In genomic region chr17:74543406-74543805, GRCh38 we compare ENCODE assay signal across 31 cellular contexts. TPM values are rescaled to one million over a fixed set of nuclear protein-coding genes. Genes with fewer than 3 reads are reported as not detected.
"Had no signal": no experiment of that assay in that cellular context is flagged by ENCODE, and none has a peak within 500 bp of the region (broad histone marks: within the 10 kb centered on the region; RNA-seq: fewer than 3 reads in every experiment).

No MANE protein-coding gene starts in this region.

- H3K4me1 ChIP-seq: esophagus muscularis mucosa, gastrocnemius medialis, heart right ventricle, left ventricle myocardium inferior, right lobe of liver, tibial artery, upper lobe of left lung, uterus had no signal

- H3K36me3 Mint-ChIP-seq: stimulated activated memory B cell treated with anti-CD40 and anti-IgM and Interleukin-4, amounts not matched to agents 10 μg/mL and 1 μg/mL and 100 μg/mL, for 72 hours had no signal

- ATAC-seq: gastrocnemius medialis; heart right ventricle; left cardiac atrium; naive thymus-derived CD4-positive, alpha-beta T cell; right lobe of liver; stimulated activated memory B cell treated with anti-CD40 and anti-IgM and Interleukin-4, amounts not matched to agents 10 μg/mL and 1 μg/mL and 100 μg/mL, for 72 hours had no signal

- H3K27ac Mint-ChIP-seq: naive thymus-derived CD4-positive, alpha-beta T cell; progenitor cell of endocrine pancreas; stimulated activated memory B cell treated with anti-CD40 and anti-IgM and Interleukin-4, amounts not matched to agents 10 μg/mL and 1 μg/mL and 100 μg/mL, for 72 hours; stimulated activated naive CD8-positive, alpha-beta T cell treated with anti-CD3 and anti-CD28 coated beads, Interleukin-15, Interleukin-2, amounts not matched to agents 100 ng/mL and 50 ng/mL, for 24 hours had no signal

- FAIRE-seq: kidney had no signal

- H3K9me3 Mint-ChIP-seq: naive thymus-derived CD4-positive, alpha-beta T cell; neural crest cell; stimulated activated memory B cell treated with anti-CD40 and anti-IgM and Interleukin-4, amounts not matched to agents 10 μg/mL and 1 μg/mL and 100 μg/mL, for 72 hours; stimulated activated naive CD8-positive, alpha-beta T cell treated with anti-CD3 and anti-CD28 coated beads, Interleukin-15, Interleukin-2, amounts not matched to agents 100 ng/mL and 50 ng/mL, for 24 hours had no signal

- H3K4me3 Mint-ChIP-seq: naive thymus-derived CD4-positive, alpha-beta T cell; neural crest cell; stimulated activated memory B cell treated with anti-CD40 and anti-IgM and Interleukin-4, amounts not matched to agents 10 μg/mL and 1 μg/mL and 100 μg/mL, for 72 hours; stimulated activated naive CD8-positive, alpha-beta T cell treated with anti-CD3 and anti-CD28 coated beads, Interleukin-15, Interleukin-2, amounts not matched to agents 100 ng/mL and 50 ng/mL, for 24 hours had no signal

- H3K36me3 ChIP-seq: esophagus muscularis mucosa, gastrocnemius medialis, heart right ventricle, left ventricle myocardium inferior, ovary, right lobe of liver, tibial artery, upper lobe of left lung, uterus had no signal

- H3K27me3 ChIP-seq: ovary, right lobe of liver, spleen, upper lobe of left lung, uterus had no signal

- H3K27ac ChIP-seq: epithelial cell of prostate, esophagus muscularis mucosa, gastrocnemius medialis, heart right ventricle, left ventricle myocardium inferior, ovary, right lobe of liver, spleen, tibial artery, upper lobe of left lung, uterus had no signal

- H3K9me3 ChIP-seq: esophagus muscularis mucosa, gastrocnemius medialis, heart right ventricle, left ventricle myocardium inferior, ovary, right lobe of liver, spleen, tibial artery, upper lobe of left lung, uterus had no signal

- DNase-seq: cortex of kidney; effector memory CD4-positive, alpha-beta T cell; gastrocnemius medialis; heart right ventricle; hypothalamus; left cardiac atrium; left ventricle myocardium inferior; naive thymus-derived CD4-positive, alpha-beta T cell; nucleus accumbens; ovary; right lobe of liver; spleen; stimulated activated CD4-positive, alpha-beta T cell treated with anti-CD3 and anti-CD28 coated beads, Interleukin-15, amount 100 ng/mL, for 24 hours; stimulated activated CD4-positive, alpha-beta T cell treated with anti-CD3 and anti-CD28 coated beads, Interleukin-1b, Interleukin-23, amount 100 ng/mL, for 48 hours; stimulated activated CD4-positive, alpha-beta T cell treated with anti-CD3 and anti-CD28 coated beads, Interleukin-4, amount 100 ng/mL, for 24 hours; tibial artery; uterus had no signal

- H3K4me3 ChIP-seq: esophagus muscularis mucosa, gastrocnemius medialis, heart right ventricle, left ventricle myocardium inferior, ovary, right lobe of liver, spleen, tibial artery, upper lobe of left lung, uterus had no signal

RNA-seq across cellular contexts. Expression of gene CD300C, which starts 2.5 kb away (rescaled TPM):
- total RNA-seq: fibroblast of villous mesenchyme, lung microvascular endothelial cell, neural crest cell, progenitor cell of endocrine pancreas had no signal
- polyA plus RNA-seq: naive thymus-derived CD4-positive, alpha-beta T cell had no signal

RNA-seq across cellular contexts. Expression of gene CD300LB, which starts 12.1 kb away (rescaled TPM):
- total RNA-seq: fibroblast of villous mesenchyme, left ventricle myocardium inferior, lung microvascular endothelial cell, neural crest cell, progenitor cell of endocrine pancreas, renal cortical epithelial cell, skeletal muscle tissue had no signal
- polyA plus RNA-seq: naive thymus-derived CD4-positive, alpha-beta T cell had no signal

RNA-seq across cellular contexts. Expression of gene CD300H, which starts 23.9 kb away (rescaled TPM):
- total RNA-seq: esophagus muscularis mucosa, fibroblast of villous mesenchyme, gastrocnemius medialis, left cardiac atrium, left ventricle myocardium inferior, lung microvascular endothelial cell, mesenteric fat pad, neural crest cell, ovary, progenitor cell of endocrine pancreas, renal cortical epithelial cell, skeletal muscle tissue, temporal lobe, uterus had no signal
- polyA plus RNA-seq: heart right ventricle; naive thymus-derived CD4-positive, alpha-beta T cell; ovary had no signal

RNA-seq across cellular contexts. Expression of gene CD300LD, which starts 48.7 kb away (rescaled TPM):
- total RNA-seq: esophagus muscularis mucosa, fibroblast of villous mesenchyme, gastrocnemius medialis, heart right ventricle, kidney, left cardiac atrium, left ventricle myocardium inferior, lung microvascular endothelial cell, mesenteric fat pad, neural crest cell, ovary, progenitor cell of endocrine pancreas, renal cortical epithelial cell, right lobe of liver, skeletal muscle tissue, temporal lobe, upper lobe of left lung, uterus had no signal
- polyA plus RNA-seq: heart right ventricle; naive thymus-derived CD4-positive, alpha-beta T cell; ovary had no signal
